In the genomic region with DNA sequence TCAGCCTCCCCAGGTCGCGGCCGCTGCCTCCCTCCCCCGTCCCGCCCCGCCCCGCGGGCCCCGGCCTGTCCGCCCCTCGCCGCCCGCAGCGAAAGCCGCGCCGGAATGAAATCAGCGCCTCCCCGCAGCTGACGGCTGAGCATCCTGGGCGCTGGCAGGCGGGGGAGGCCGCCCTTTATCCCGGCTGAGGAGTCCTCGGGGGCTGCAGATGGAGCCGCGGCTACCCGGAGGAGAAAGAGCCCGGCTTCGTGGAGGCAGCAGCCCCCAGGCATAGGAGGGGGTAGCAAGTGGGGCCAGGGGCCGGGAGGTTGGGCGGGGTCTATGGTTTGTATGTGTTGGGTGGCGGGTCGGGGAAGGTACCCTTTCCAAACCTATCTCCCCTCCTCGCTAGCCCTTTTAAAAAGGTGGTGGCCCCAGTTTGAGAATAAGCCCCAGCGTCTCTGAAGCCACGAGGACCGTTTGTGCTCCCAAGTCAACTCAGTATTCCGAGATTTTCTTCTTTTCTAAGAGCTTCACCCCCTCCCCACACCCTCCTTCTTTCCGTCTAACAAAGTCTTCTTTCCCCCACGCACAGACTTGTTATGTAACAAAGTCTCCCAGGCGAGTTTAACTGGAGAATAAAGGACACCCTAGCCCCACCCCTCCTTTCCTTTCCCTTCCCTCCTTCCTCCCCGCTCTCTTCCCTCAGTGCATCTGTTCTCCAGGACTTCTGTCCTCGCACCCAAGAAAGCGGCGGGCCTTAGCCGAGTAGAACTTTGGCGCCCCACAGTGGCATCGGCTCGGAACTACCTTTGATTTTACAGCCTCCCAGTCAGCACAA, we compare ENCODE assay signal across 8 cellular contexts. TPM values are rescaled to one million over a fixed set of nuclear protein-coding genes. Genes with fewer than 3 reads are reported as not detected.
A peak's percentile ranks its signal among the peaks of the same experiment; 100 is the strongest.
DNase-seq lines count a peak whose midpoint lies in the region; ATAC-seq lines count a peak whose summit lies in the region.

No MANE protein-coding gene starts in this region.

- H3K27ac ChIP-seq in CD8-positive, alpha-beta memory T cell (ENCODE audit: low read depth, low read length), result no peak overlapping the region

- H3K4me1 ChIP-seq in CD8-positive, alpha-beta memory T cell (ENCODE audit: insufficient read depth, low read length), result peaks cover 11% of the 10 kb centered on the region

- peak; percentile 42 to 71 (median 48) for DNase-seq in CD8-positive, alpha-beta memory T cell
- DNase-seq in NCI-H748 treated with DMSO at 0.1 percent for 48 hours (lab: John Stamatoyannopoulos, UW) (peak; percentile 90), medulla oblongata (ENCODE audit: extremely low spot score) (peak; percentile 97)
- DNase-seq in activated CD4-positive, alpha-beta memory T cell treated with anti-CD3 and anti-CD28 coated beads, Interleukin-2, amount 10 ng/mL, durations not matched to agents 7 days and 5 days, result peak; percentile 72
- peak; percentile 52 to 63 (median 57) for DNase-seq in effector memory CD8-positive, alpha-beta T cell
- peak; percentile 50 for DNase-seq in stimulated activated CD8-positive, alpha-beta memory T cell treated with anti-CD3 and anti-CD28 coated beads, Interleukin-4, amount 100 ng/mL, for 24 hours (ENCODE audit: low read depth)

- peaks cover 76% of the 10 kb centered on the region for H3K27me3 ChIP-seq in CD8-positive, alpha-beta memory T cell (ENCODE audit: insufficient read depth, low read length, poor library complexity, severe bottlenecking)

- H3K27me3 Mint-ChIP-seq in CD8-positive, alpha-beta memory T cell, result peaks cover 74 to 87% of the 10 kb centered on the region in 2 donors
- H3K27me3 Mint-ChIP-seq in activated CD4-positive, alpha-beta memory T cell treated with anti-CD3 and anti-CD28 coated beads, Interleukin-2, amount 10 ng/mL, durations not matched to agents 7 days and 5 days, result peaks cover 85% of the 10 kb centered on the region
- peaks cover 88 to 98% of the 10 kb centered on the region in 2 donors for H3K27me3 Mint-ChIP-seq in effector memory CD8-positive, alpha-beta T cell

- H3K9me3 Mint-ChIP-seq in CD8-positive, alpha-beta memory T cell, result peaks cover 0 to 5% (median 0%) of the 10 kb centered on the region in 5 donors
- no peaks in the 10 kb centered on the region for H3K9me3 Mint-ChIP-seq in activated CD4-positive, alpha-beta memory T cell treated with anti-CD3 and anti-CD28 coated beads, Interleukin-2, amount 10 ng/mL, durations not matched to agents 7 days and 5 days
- no peaks in the 10 kb centered on the region for H3K9me3 Mint-ChIP-seq in effector memory CD8-positive, alpha-beta T cell

- no peaks in the 10 kb centered on the region for H3K36me3 Mint-ChIP-seq in CD8-positive, alpha-beta memory T cell
- H3K36me3 Mint-ChIP-seq in activated CD4-positive, alpha-beta memory T cell treated with anti-CD3 and anti-CD28 coated beads, Interleukin-2, amount 10 ng/mL, durations not matched to agents 7 days and 5 days (ENCODE audit: low read depth), result no peaks in the 10 kb centered on the region
- H3K36me3 Mint-ChIP-seq in effector memory CD8-positive, alpha-beta T cell (ENCODE audit: insufficient read depth), result peaks cover 10% of the 10 kb centered on the region

- no peak overlapping the region for H3K4me3 ChIP-seq in CD8-positive, alpha-beta memory T cell (ENCODE audit: low read length)

- ATAC-seq in GM19397 (IDR thresholded peaks at IDR 0.05; ENCODE audit: unreplicated experiment), result peak; percentile 46
- peak; percentile 64 for ATAC-seq in HG03565 (IDR thresholded peaks at IDR 0.05; ENCODE audit: unreplicated experiment)
- peak; percentile 74 for ATAC-seq in effector memory CD8-positive, alpha-beta T cell (replicated peaks)

- peaks cover 19 to 36% (median 20%) of the 10 kb centered on the region in 3 donors for H3K4me1 Mint-ChIP-seq in CD8-positive, alpha-beta memory T cell
- H3K4me1 Mint-ChIP-seq in activated CD4-positive, alpha-beta memory T cell treated with anti-CD3 and anti-CD28 coated beads, Interleukin-2, amount 10 ng/mL, durations not matched to agents 7 days and 5 days, result peaks cover 16% of the 10 kb centered on the region
- peaks cover 15 to 18% of the 10 kb centered on the region in 2 donors for H3K4me1 Mint-ChIP-seq in effector memory CD8-positive, alpha-beta T cell (ENCODE audit: low read depth in 2 of 2)

- H3K27ac Mint-ChIP-seq in CD8-positive, alpha-beta memory T cell, result peak overlapping the region in 2 of 8 donors; percentile 2 to 89
- H3K27ac Mint-ChIP-seq in activated CD4-positive, alpha-beta memory T cell treated with anti-CD3 and anti-CD28 coated beads, Interleukin-2, amount 10 ng/mL, durations not matched to agents 7 days and 5 days, result no peak overlapping the region
- peak overlapping the region in 1 of 2 donors; percentile 19 for H3K27ac Mint-ChIP-seq in effector memory CD8-positive, alpha-beta T cell

- CTCF ChIA-PET in CD8-positive, alpha-beta memory T cell (lab: Charles Lee), result interaction anchor here (0.6 to 1.3 kb wide), 2 partner anchors 9 to 1348 kb away, joined by 4 to 7 read pairs; no protein-coding TSS in a partner anchor
- CTCF ChIA-PET in activated CD4-positive, alpha-beta memory T cell treated with anti-CD3 and anti-CD28 coated beads, Interleukin-2, amount 10 ng/mL, durations not matched to agents 7 days and 5 days (lab: Charles Lee), result interaction anchor here (0.9 to 1.8 kb wide), 4 partner anchors 8 to 1120 kb away, joined by 3 to 4 read pairs (median 3); no protein-coding TSS in a partner anchor

- peak overlapping the region; percentile 7 to 95 (median 73) for H3K4me3 Mint-ChIP-seq in CD8-positive, alpha-beta memory T cell
- peak overlapping the region; percentile 40 for H3K4me3 Mint-ChIP-seq in activated CD4-positive, alpha-beta memory T cell treated with anti-CD3 and anti-CD28 coated beads, Interleukin-2, amount 10 ng/mL, durations not matched to agents 7 days and 5 days
- H3K4me3 Mint-ChIP-seq in effector memory CD8-positive, alpha-beta T cell, result peak overlapping the region; percentile 65 to 75

- H3K9me3 ChIP-seq in CD8-positive, alpha-beta memory T cell (ENCODE audit: low read length), result no peaks in the 10 kb centered on the region

- no peaks in the 10 kb centered on the region for H3K36me3 ChIP-seq in CD8-positive, alpha-beta memory T cell (ENCODE audit: insufficient read depth, low read length)

- POLR2A ChIA-PET in CD8-positive, alpha-beta memory T cell (lab: Charles Lee), result no interaction called here
- POLR2A ChIA-PET in activated CD4-positive, alpha-beta memory T cell treated with anti-CD3 and anti-CD28 coated beads, Interleukin-2, amount 10 ng/mL, durations not matched to agents 7 days and 5 days (lab: Charles Lee), result interaction anchor here (1.0 to 1.4 kb wide), 2 partner anchors 11 to 17 kb away, joined by 3 to 4 read pairs; a partner anchor contains a TSS

RNA-seq across cellular contexts. Expression of a gene that starts 11.0 kb away (rescaled TPM):
- total RNA-seq in CD8-positive, alpha-beta memory T cell, result not detected
- not detected for polyA plus RNA-seq in CD8-positive, alpha-beta memory T cell
- not detected for total RNA-seq in activated CD4-positive, alpha-beta memory T cell treated with anti-CD3 and anti-CD28 coated beads, Interleukin-2, amount 10 ng/mL, durations not matched to agents 7 days and 5 days
